In genomic region chr12:76764856-76765255, GRCh38 we compare ENCODE assay signal across 8 cellular contexts. TPM values are rescaled to one million over a fixed set of nuclear protein-coding genes. Genes with fewer than 3 reads are reported as not detected.
DNase-seq lines count a peak whose midpoint lies in the region; ATAC-seq, FAIRE-seq and TF ChIP-seq lines count a peak whose summit lies in the region.

No MANE protein-coding gene starts in this region.

- H3K27ac Mint-ChIP-seq in CD4-positive, alpha-beta memory T cell = peak overlapping the region; percentile 95 to 99 (median 98)
- H3K27ac Mint-ChIP-seq in astrocyte (ENCODE audit: unreplicated experiment) = peak overlapping the region; percentile 97

- H3K27ac ChIP-seq in CD4-positive, alpha-beta memory T cell (ENCODE audit: low read depth, low read length) = peak overlapping the region; percentile 90
- peak overlapping the region; percentile 99 for H3K27ac ChIP-seq in astrocyte (ENCODE audit: low read depth, low read length)
- peak overlapping the region; percentile 96 for H3K27ac ChIP-seq in layer of hippocampus (ENCODE audit: low read depth, low read length)
- H3K27ac ChIP-seq in temporal lobe (ENCODE audit: low read depth, low read length) = peak overlapping the region; percentile 92

- peak overlapping the region; percentile 100 for H3K9ac ChIP-seq in astrocyte (ENCODE audit: low read length)

- H3K4me3 ChIP-seq in CD4-positive, alpha-beta memory T cell (ENCODE audit: low read length in 2 of 2) = peak overlapping the region; percentile 54 to 78
- H3K4me3 ChIP-seq in Jurkat, Clone E6-1 (ENCODE audit: low read length) = peak overlapping the region; percentile 91
- peak overlapping the region; percentile 95 for H3K4me3 ChIP-seq in astrocyte (ENCODE audit: insufficient read depth, low read depth, low read length)

- intact Hi-C loops in CD4-positive, alpha-beta memory T cell (cut with micrococcal nuclease) = loop anchor here (1.0 to 2.0 kb wide), 5 partner anchors 26 to 1254 kb away; partner anchors contain the start of genes BBS10, KRR1, NAP1L1 and OSBPL8

- peak overlapping the region; percentile 99 for H2AFZ ChIP-seq in astrocyte (ENCODE audit: low read depth, low read length)

- peaks cover 58% of the 10 kb centered on the region for H3K79me2 ChIP-seq in astrocyte (ENCODE audit: insufficient read depth, low read length)

- no peak for FAIRE-seq in astrocyte (lab: Jason Lieb, UNC)

- H3K27me3 ChIP-seq in CD4-positive, alpha-beta memory T cell (ENCODE audit: insufficient read depth, low read length) = no peaks in the 10 kb centered on the region
- no peaks in the 10 kb centered on the region for H3K27me3 ChIP-seq in astrocyte (ENCODE audit: insufficient read depth, low read length)
- H3K27me3 ChIP-seq in layer of hippocampus (ENCODE audit: control insufficient read depth, insufficient read depth, low read length) = no peaks in the 10 kb centered on the region

- POLR2A ChIA-PET in CD4-positive, alpha-beta memory T cell (lab: Charles Lee; ENCODE audit: partially characterized antibody) = interaction anchor here (1.3 to 4.4 kb wide), 4 partner anchors 12 to 417 kb away, joined by 3 to 19 read pairs (median 10); partner anchors contain the start of genes BBS10 and OSBPL8
- POLR2A ChIA-PET in GM10248 (lab: Yijun Ruan, JAX) = no interaction called here

- H3K4me1 ChIP-seq in CD4-positive, alpha-beta memory T cell (ENCODE audit: insufficient read depth, low read length) = peaks cover 36% of the 10 kb centered on the region
- peaks cover 4% of the 10 kb centered on the region for H3K4me1 ChIP-seq in astrocyte (ENCODE audit: insufficient read depth, low read length)

- H3K4me1 Mint-ChIP-seq in CD4-positive, alpha-beta memory T cell = peaks cover 22 to 53% (median 36%) of the 10 kb centered on the region in 4 donors
- H3K4me1 Mint-ChIP-seq in astrocyte (ENCODE audit: low read depth, unreplicated experiment) = peaks cover 37% of the 10 kb centered on the region

- no peaks in the 10 kb centered on the region for H3K27me3 Mint-ChIP-seq in CD4-positive, alpha-beta memory T cell
- H3K27me3 Mint-ChIP-seq in astrocyte (ENCODE audit: low read depth, unreplicated experiment) = no peaks in the 10 kb centered on the region

- peaks cover 0 to 8% of the 10 kb centered on the region in 2 donors for H3K36me3 Mint-ChIP-seq in CD4-positive, alpha-beta memory T cell
- no peaks in the 10 kb centered on the region for H3K36me3 Mint-ChIP-seq in astrocyte (ENCODE audit: low read depth, unreplicated experiment)

- H3K4me2 ChIP-seq in astrocyte (ENCODE audit: low read length) = peak overlapping the region; percentile 94

- H3K9me3 ChIP-seq in CD4-positive, alpha-beta memory T cell (ENCODE audit: control insufficient read depth in 1 of 2, low read length in 2 of 2) = no peaks in the 10 kb centered on the region
- no peaks in the 10 kb centered on the region for H3K9me3 ChIP-seq in astrocyte (ENCODE audit: insufficient read depth, low read depth, low read length)

- H3K4me3 Mint-ChIP-seq in CD4-positive, alpha-beta memory T cell = peak overlapping the region; percentile 97 to 98 (median 98)
- H3K4me3 Mint-ChIP-seq in astrocyte (ENCODE audit: unreplicated experiment) = peak overlapping the region; percentile 99

- CTCF ChIA-PET in CD4-positive, alpha-beta memory T cell (lab: Charles Lee; ENCODE audit: partially characterized antibody) = interaction anchor here (1.4 kb wide), 1 partner anchor 27 kb away, joined by 4 read pairs; no protein-coding TSS in a partner anchor
- CTCF ChIA-PET in GM10248 (lab: Yijun Ruan, JAX) = no interaction called here

- no peak for TF ChIP-seq CTCF in astrocyte (IDR thresholded peaks at IDR 0.05; ENCODE audit: insufficient read depth, low read depth, low read length)
- no peak for TF ChIP-seq CTCF in GM10248 (IDR thresholded peaks at IDR 0.05; ENCODE audit: control extremely low read depth, extremely low read depth, low read depth, missing control alignments)

- no peak for ATAC-seq in HG03457 (IDR thresholded peaks at IDR 0.05; ENCODE audit: unreplicated experiment)

- H3K9me3 Mint-ChIP-seq in CD4-positive, alpha-beta memory T cell = peaks cover 0 to 1% (median 0%) of the 10 kb centered on the region in 8 donors
- no peaks in the 10 kb centered on the region for H3K9me3 Mint-ChIP-seq in astrocyte (ENCODE audit: unreplicated experiment)

- no peaks in the 10 kb centered on the region for H3K36me3 ChIP-seq in CD4-positive, alpha-beta memory T cell (ENCODE audit: insufficient read depth, low read length)
- no peaks in the 10 kb centered on the region for H3K36me3 ChIP-seq in astrocyte (ENCODE audit: insufficient read depth, low read length)

- DNase-seq in CD4-positive, alpha-beta memory T cell = no peak
- DNase-seq in Jurkat, Clone E6-1 (ENCODE audit: low read depth, low spot score) = peak; percentile 9
- DNase-seq in astrocyte (ENCODE audit: low read depth) = no peak
- no peak for DNase-seq in GM10248 (ENCODE audit: extremely low spot score)
- no peak for DNase-seq in stimulated activated CD4-positive, alpha-beta T cell treated with anti-CD3 and anti-CD28 coated beads, Interleukin-4, amount 100 ng/mL, for 24 hours

- peaks cover 43% of the 10 kb centered on the region for H4K20me1 ChIP-seq in astrocyte (ENCODE audit: insufficient read depth, low read length)

RNA-seq across cellular contexts. Expression of gene ZDHHC17, which starts 0.9 kb away (rescaled TPM):
- total RNA-seq in CD4-positive, alpha-beta memory T cell = 10 to 100 TPM; 51.5 to 52.9 TPM
- 10 to 100 TPM in 1 of 2 donors, 1 to 10 TPM in 1; 9.4 to 13.8 TPM for polyA plus RNA-seq in CD4-positive, alpha-beta memory T cell
- 19.4 TPM for polyA plus RNA-seq in Jurkat, Clone E6-1 (2012; ENCODE audit: insufficient read depth, insufficient read length)
- total RNA-seq in astrocyte (61.7 and 77.5 TPM in 2 replicates), temporal lobe (187 TPM)
